ENCODE assay signal across 7 cellular contexts in genomic region chr17:38870259-38871165, GRCh38. TPM values are rescaled to one million over a fixed set of nuclear protein-coding genes. Genes with fewer than 3 reads are reported as not detected.
DNase-seq lines count a peak whose midpoint lies in the region; ATAC-seq and TF ChIP-seq lines count a peak whose summit lies in the region.

No MANE protein-coding gene starts in this region.

- H3K9me1 ChIP-seq in IMR-90 (ENCODE audit: insufficient read depth, low read length) = peaks cover 33% of the 10 kb centered on the region

- 0% methylated on average over 7 of the region's 56 CpGs; no CpG with 5 or more reads in 1 of the 2 experiments for WGBS in IMR-90 (ENCODE audit: extremely low coverage in 2 of 2, insufficient read length in 1 of 2), 2 experiments

- peak overlapping the region; percentile 91 for H4K91ac ChIP-seq in IMR-90 (ENCODE audit: insufficient read depth, low read depth, low read length)

- H2AK9ac ChIP-seq in IMR-90 (replicated peaks; ENCODE audit: low read depth, low read length, poor library complexity) = peak overlapping the region; percentile 100

- peak overlapping the region; percentile 98 for H3K56ac ChIP-seq in IMR-90 (ENCODE audit: extremely low read depth, insufficient read depth, low read length)

- H2AFZ ChIP-seq in IMR-90 (replicated peaks; ENCODE audit: low read length, poor library complexity) = peak overlapping the region; percentile 73

- H3K4me1 ChIP-seq in IMR-90 (ENCODE audit: control insufficient read depth, insufficient read depth, low read length) (peaks cover 39% of the 10 kb centered on the region), ascending aorta (peaks cover 24 to 47% of the 10 kb centered on the region in 2 donors)

- H3K27ac ChIP-seq in IMR-90 (ENCODE audit: insufficient read depth, low read length) (peak overlapping the region; percentile 96), ascending aorta (peak overlapping the region; percentile 94 to 96)

- H3K9me3 ChIP-seq in IMR-90 (ENCODE audit: control insufficient read depth, insufficient read depth, low read length) = no peaks in the 10 kb centered on the region
- H3K9me3 ChIP-seq in ascending aorta = no peaks in the 10 kb centered on the region

- peak overlapping the region; percentile 96 for H3K4ac ChIP-seq in IMR-90 (ENCODE audit: low read depth, low read length)

- POLR2A ChIA-PET in IMR-90 (lab: Charles Lee; ENCODE audit: unreplicated experiment) = interaction anchor here (1.2 to 1.3 kb wide), 2 partner anchors 10 to 16 kb away, joined by 5 to 8 read pairs; partner anchors contain the start of gene RPL23

- H3K79me1 ChIP-seq in IMR-90 (ENCODE audit: low read depth in 1 of 2, low read length in 2 of 2) = peaks cover 0 to 47% of the 10 kb centered on the region in 2 experiments; a peak in 2 of 4 replicates

- H3K27me3 ChIP-seq in IMR-90 (ENCODE audit: control insufficient read depth, insufficient read depth, low read length) (no peaks in the 10 kb centered on the region), ascending aorta (no peaks in the 10 kb centered on the region)

- H3K23ac ChIP-seq in IMR-90 (ENCODE audit: low read depth, low read length) = peak overlapping the region; percentile 97

- no peak for TF ChIP-seq RAD21 in IMR-90 (IDR thresholded peaks at IDR 0.05; ENCODE audit: low read length)

- H3K36me3 ChIP-seq in IMR-90 (ENCODE audit: control insufficient read depth, insufficient read depth, low read length) = peaks cover 26% of the 10 kb centered on the region
- no peaks in the 10 kb centered on the region for H3K36me3 ChIP-seq in ascending aorta

- H3K18ac ChIP-seq in IMR-90 (ENCODE audit: low read depth, low read length) = peak overlapping the region; percentile 83

- peak; percentile 36 for ATAC-seq in IMR-90 (ENCODE audit: low read depth)

- H3K14ac ChIP-seq in IMR-90 (replicated peaks; ENCODE audit: low read depth, low read length) = peak overlapping the region; percentile 92

- TF ChIP-seq CTCF in GM13976 (IDR thresholded peaks at IDR 0.05; ENCODE audit: borderline replicate concordance, control extremely low read depth, extremely low read depth, insufficient read depth, missing control alignments) = no peak
- TF ChIP-seq CTCF in IMR-90 (conservative IDR thresholded peaks at IDR 0.05; ENCODE audit: low read depth, low read length) = no peak
- no peak for TF ChIP-seq CTCF in ascending aorta (IDR thresholded peaks at IDR 0.05)

- dilution Hi-C loops in IMR-90 (cut with HindIII; ENCODE audit: low sequenced_read_pairs, unreplicated experiment) = no loop called here

- peak overlapping the region; percentile 96 for H2AK5ac ChIP-seq in IMR-90 (ENCODE audit: low read depth, low read length)

- peak overlapping the region; percentile 76 to 82 for H4K8ac ChIP-seq in IMR-90 (ENCODE audit: low read depth in 2 of 2, low read length in 2 of 2)

- CTCF ChIA-PET in IMR-90 (lab: Yijun Ruan, JAX) = interaction anchor here (1.2 kb wide), 1 partner anchor 113 kb away, joined by 3 read pairs; no protein-coding TSS in a partner anchor

- TF ChIP-seq POLR2A in IMR-90 (IDR thresholded peaks at IDR 0.05; ENCODE audit: low read depth, low read length) = no peak; the same call in 1 of the 2 replicates

- in situ Hi-C loops in GM13976 (cut with MboI; ENCODE audit: low sequenced_read_pairs, unreplicated experiment) (no loop called here), IMR-90 (cut with MboI; ENCODE audit: low sequenced_read_pairs) (no loop called here)

- BruUV-seq in IMR-90 (replicated peaks; lab: Mats Ljungman, UMichigan) = no TSS peak

- peak overlapping the region; percentile 80 for H4K5ac ChIP-seq in IMR-90 (ENCODE audit: low read depth, low read length)

- H3K4me3 ChIP-seq in IMR-90 (ENCODE audit: insufficient read depth, low read depth, low read length) = peak overlapping the region; percentile 90
- H3K4me3 ChIP-seq in ascending aorta = peak overlapping the region; percentile 86 to 97
- peak overlapping the region; percentile 100 for H3K4me3 ChIP-seq in skeletal muscle cell (ENCODE audit: low read depth, low read length)

- H2BK5ac ChIP-seq in IMR-90 (ENCODE audit: low read depth, low read length, poor library complexity, severe bottlenecking) = peak overlapping the region; percentile 90

- H3K4me2 ChIP-seq in IMR-90 (ENCODE audit: low read depth, low read length) = peak overlapping the region; percentile 92

- no peak overlapping the region for H2BK20ac ChIP-seq in IMR-90 (ENCODE audit: low read depth, low read length)

- peak overlapping the region; percentile 54; the same call in 1 of the 3 replicates for H2BK15ac ChIP-seq in IMR-90 (ENCODE audit: low read depth, low read length)

- H2BK120ac ChIP-seq in IMR-90 (ENCODE audit: low read depth, low read length) = peak overlapping the region; percentile 84

- peaks cover 50% of the 10 kb centered on the region for H4K20me1 ChIP-seq in IMR-90 (ENCODE audit: insufficient read depth, low read length)

- peak; percentile 86 for DNase-seq in GM13976 (ENCODE audit: low spot score)
- DNase-seq in IMR-90 = peak; percentile 42
- peak; percentile 50 for DNase-seq in T-helper 22 cell (ENCODE audit: low read depth)
- DNase-seq in ascending aorta (ENCODE audit: low spot score in 2 of 2) = peak in 1 of 2 donors; percentile 83
- DNase-seq in hypothalamus (lab: John Stamatoyannopoulos, UW) = peak in 38 of 51 donors; percentile 28 to 90 (median 58)
- DNase-seq in skeletal muscle cell (ENCODE audit: low read depth) = no peak
- DNase-seq in middle frontal gyrus (ENCODE audit: extremely low spot score, low spot score) = no peak

- intact Hi-C loops in IMR-90 (cut with micrococcal nuclease) = loop anchor here (5.0 kb wide), 1 partner anchor 118 kb away; the partner anchor contains the start of gene PSMB3
- intact Hi-C loops in ascending aorta (cut with DNase I) = no loop called here

- peak overlapping the region; percentile 97 for H3K9ac ChIP-seq in IMR-90 (ENCODE audit: low read depth, low read length)

TF ChIP-seq in IMR-90, 13 proteins besides CTCF, POLR2A, EP300 and RAD21:
- TF ChIP-seq MAZ (IDR thresholded peaks at IDR 0.05; ENCODE audit: borderline replicate concordance, low read depth, low read length) = 0 out of 2 replicates have a peak, but pooled peaks have one; percentile 7
- TF ChIP-seq NFE2L2 (IDR thresholded peaks at IDR 0.05; ENCODE audit: low read depth, low read length) = no peak

RNA-seq across cellular contexts. Expression of gene LASP1, which starts 0.7 kb away (rescaled TPM):
- total RNA-seq in IMR-90 (2012; rRNA removed) (79.8 and 113 TPM in 2 replicates), ascending aorta (300 TPM)
- polyA plus RNA-seq in IMR-90 (2012; rRNA removed) = 262 and 304 TPM in 2 replicates
- 126 and 206 TPM in 2 replicates for polyA plus RNA-seq in IMR-90 (2012; cell fraction: cytosol; rRNA removed)
- polyA plus RNA-seq in IMR-90 (2012; cell fraction: nucleus; rRNA removed; ENCODE audit: low replicate concordance) = 161 and 251 TPM in 2 replicates

RNA-seq across cellular contexts. Expression of gene RPL23, which starts 17.0 kb away (rescaled TPM):
- total RNA-seq in IMR-90 (2012; rRNA removed) (1,170 and 2,401 TPM in 2 replicates), ascending aorta (1,091 TPM)
- polyA plus RNA-seq in IMR-90 (2012; rRNA removed) = 1,882 and 2,308 TPM in 2 replicates
- polyA plus RNA-seq in IMR-90 (2012; cell fraction: cytosol; rRNA removed) = 437 and 806 TPM in 2 replicates
- 76.8 and 944 TPM in 2 replicates for polyA plus RNA-seq in IMR-90 (2012; cell fraction: nucleus; rRNA removed; ENCODE audit: low replicate concordance)

RNA-seq across cellular contexts. Expression of gene CWC25, which starts 45.4 kb away (rescaled TPM):
- total RNA-seq in IMR-90 (2012; rRNA removed) = 9.1 and 9.7 TPM in 2 replicates
- 14.9 and 16.1 TPM in 2 replicates for polyA plus RNA-seq in IMR-90 (2012; rRNA removed)
- 3.5 and 6.3 TPM in 2 replicates for polyA plus RNA-seq in IMR-90 (2012; cell fraction: cytosol; rRNA removed)
- polyA plus RNA-seq in IMR-90 (2012; cell fraction: nucleus; rRNA removed; ENCODE audit: low replicate concordance) = 23.8 and 64.0 TPM in 2 replicates
- 65.2 TPM for total RNA-seq in ascending aorta

Comparison
In these comparisons a context has a peak if more than half of its experiments do, and no peak if none do; other contexts are left out.
1. DNase-seq: peak in GM13976 (single experiment), IMR-90 (single experiment), T-helper 22 cell (single experiment) and hypothalamus (38 of 51); none in skeletal muscle cell (single experiment) and middle frontal gyrus (single experiment).
2. Peak in every context shown above with its lines, with median percentiles within 50 percentile points of each other: H3K4me3 ChIP-seq.